Comparison of ENCODE assay signal across 11 cellular contexts in genomic region chr9:116153765-116154333, GRCh38. TPM values are rescaled to one million over a fixed set of nuclear protein-coding genes. Genes with fewer than 3 reads are reported as not detected.
DNase-seq lines count a peak whose midpoint lies in the region; ATAC-seq, FAIRE-seq and TF ChIP-seq lines count a peak whose summit lies in the region.
"Had no signal": no experiment of that assay in that cellular context is flagged by ENCODE, and none has a peak within 500 bp of the region (broad histone marks: within the 10 kb centered on the region; RNA-seq: fewer than 3 reads in every experiment).

A gene with protein sequence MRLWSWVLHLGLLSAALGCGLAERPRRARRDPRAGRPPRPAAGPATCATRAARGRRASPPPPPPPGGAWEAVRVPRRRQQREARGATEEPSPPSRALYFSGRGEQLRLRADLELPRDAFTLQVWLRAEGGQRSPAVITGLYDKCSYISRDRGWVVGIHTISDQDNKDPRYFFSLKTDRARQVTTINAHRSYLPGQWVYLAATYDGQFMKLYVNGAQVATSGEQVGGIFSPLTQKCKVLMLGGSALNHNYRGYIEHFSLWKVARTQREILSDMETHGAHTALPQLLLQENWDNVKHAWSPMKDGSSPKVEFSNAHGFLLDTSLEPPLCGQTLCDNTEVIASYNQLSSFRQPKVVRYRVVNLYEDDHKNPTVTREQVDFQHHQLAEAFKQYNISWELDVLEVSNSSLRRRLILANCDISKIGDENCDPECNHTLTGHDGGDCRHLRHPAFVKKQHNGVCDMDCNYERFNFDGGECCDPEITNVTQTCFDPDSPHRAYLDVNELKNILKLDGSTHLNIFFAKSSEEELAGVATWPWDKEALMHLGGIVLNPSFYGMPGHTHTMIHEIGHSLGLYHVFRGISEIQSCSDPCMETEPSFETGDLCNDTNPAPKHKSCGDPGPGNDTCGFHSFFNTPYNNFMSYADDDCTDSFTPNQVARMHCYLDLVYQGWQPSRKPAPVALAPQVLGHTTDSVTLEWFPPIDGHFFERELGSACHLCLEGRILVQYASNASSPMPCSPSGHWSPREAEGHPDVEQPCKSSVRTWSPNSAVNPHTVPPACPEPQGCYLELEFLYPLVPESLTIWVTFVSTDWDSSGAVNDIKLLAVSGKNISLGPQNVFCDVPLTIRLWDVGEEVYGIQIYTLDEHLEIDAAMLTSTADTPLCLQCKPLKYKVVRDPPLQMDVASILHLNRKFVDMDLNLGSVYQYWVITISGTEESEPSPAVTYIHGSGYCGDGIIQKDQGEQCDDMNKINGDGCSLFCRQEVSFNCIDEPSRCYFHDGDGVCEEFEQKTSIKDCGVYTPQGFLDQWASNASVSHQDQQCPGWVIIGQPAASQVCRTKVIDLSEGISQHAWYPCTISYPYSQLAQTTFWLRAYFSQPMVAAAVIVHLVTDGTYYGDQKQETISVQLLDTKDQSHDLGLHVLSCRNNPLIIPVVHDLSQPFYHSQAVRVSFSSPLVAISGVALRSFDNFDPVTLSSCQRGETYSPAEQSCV (N-terminal part only) (plus strand): TSS chr9:116153791. CDS start chr9:116154173, 382 bp downstream.

- 0 to 1% methylated on average over 18 to 40 of the region's 41 CpGs for WGBS in testis, 2 donors

- no peak for TF ChIP-seq CTCF in colonic mucosa (IDR thresholded peaks at IDR 0.05)
- TF ChIP-seq CTCF in lower lobe of right lung (IDR thresholded peaks at IDR 0.05), result no peak
- no peak for TF ChIP-seq CTCF in testis (IDR thresholded peaks at IDR 0.05)
- no peak for TF ChIP-seq CTCF in D721Med (IDR thresholded peaks at IDR 0.05; ENCODE audit: insufficient read depth, missing control alignments)

- peaks cover 30% of the 10 kb centered on the region for H3K27me3 ChIP-seq in colonic mucosa
- H3K27me3 ChIP-seq in lower lobe of right lung (ENCODE audit: low read depth), result peaks cover 25% of the 10 kb centered on the region
- no peaks in the 10 kb centered on the region for H3K27me3 ChIP-seq in testis

- H3K36me3 ChIP-seq in colonic mucosa, result no peaks in the 10 kb centered on the region
- H3K36me3 ChIP-seq in lower lobe of right lung, result no peaks in the 10 kb centered on the region
- H3K36me3 ChIP-seq in testis (ENCODE audit: low read depth, missing control alignments), result no peaks in the 10 kb centered on the region

- peak within 1 kb of the TSS; percentile 61 to 72 for H3K9ac ChIP-seq in colonic mucosa (ENCODE audit: low read depth in 2 of 2, low read length in 2 of 2)

- H3K4me1 ChIP-seq in colonic mucosa, result no peaks in the 10 kb centered on the region
- peaks cover 17% of the 10 kb centered on the region for H3K4me1 ChIP-seq in lower lobe of right lung
- peaks cover 15% of the 10 kb centered on the region for H3K4me1 ChIP-seq in testis

- DNase-seq in DMS53 (lab: John Stamatoyannopoulos, UW), result peak; percentile 49
- DNase-seq in DMS53 treated with DMSO at 0.1 percent for 48 hours (lab: John Stamatoyannopoulos, UW; ENCODE audit: unreplicated experiment), result no peak
- no peak for DNase-seq in colonic mucosa
- DNase-seq in lower lobe of right lung, result no peak
- DNase-seq in testis, result peak; percentile 24
- DNase-seq in D721Med (ENCODE audit: insufficient read length, low spot score), result no peak
- no peak for DNase-seq in activated CD4-positive, CD25-positive, alpha-beta regulatory T cell treated with anti-CD3 and anti-CD28 coated beads, Interleukin-2, amount 50 U/mL, for 72 hours
- DNase-seq: effector memory CD4-positive, alpha-beta T cell had no signal

- no peak for FAIRE-seq in D721Med (lab: Jason Lieb, UNC)
- FAIRE-seq: A204.1, HTR-8/SVneo had no signal

- intact Hi-C loops in colonic mucosa (cut with DNase I), result loop anchor here (5.0 kb wide), 2 partner anchors 418 to 493 kb away; no protein-coding TSS in a partner anchor
- intact Hi-C loops in lower lobe of right lung (cut with DNase I), result no loop called here
- intact Hi-C loops in testis (cut with DNase I; ENCODE audit: low total_unique reads), result loop anchor here (10.0 kb wide), 1 partner anchor 491 kb away; no protein-coding TSS in a partner anchor

- no peak for TF ChIP-seq POLR2A in testis (IDR thresholded peaks at IDR 0.05)

- ATAC-seq in lower lobe of right lung (no peak), GM18502 (IDR thresholded peaks at IDR 0.05; ENCODE audit: poor library complexity, unreplicated experiment) (no peak)

- H3K4me3 ChIP-seq in colonic mucosa (peak within 1 kb of the TSS; percentile 30), lower lobe of right lung (peak within 1 kb of the TSS; percentile 57), testis (peak within 1 kb of the TSS; percentile 56 to 60)

- H3K27ac ChIP-seq in colonic mucosa (peak within 1 kb of the TSS; percentile 60), lower lobe of right lung (peak within 1 kb of the TSS; percentile 44), testis (peak within 1 kb of the TSS; percentile 36 to 77)

- H3K9me3 ChIP-seq in colonic mucosa, result no peaks in the 10 kb centered on the region
- no peaks in the 10 kb centered on the region for H3K9me3 ChIP-seq in lower lobe of right lung
- H3K9me3 ChIP-seq in testis, result no peaks in the 10 kb centered on the region

RNA-seq across cellular contexts. Expression of the gene that starts here (rescaled TPM):
- total RNA-seq in colonic mucosa (1 to 10 TPM in 1 of 2 donors, under 1 TPM in 1; 0.99 to 1.2 TPM), lower lobe of right lung (2.2 TPM), testis (1 to 10 TPM; 1.9 to 5.1 TPM)
- 4.1 TPM for polyA plus RNA-seq in testis (ENCODE audit: insufficient read depth, low read depth, low replicate concordance)

Comparison
In these comparisons a context has a peak if more than half of its experiments do, and no peak if none do; other contexts are left out.
1. DNase-seq: peak in DMS53 (single experiment) and testis (single experiment); none in DMS53 treated with DMSO at 0.1 percent for 48 hours (single experiment), colonic mucosa (single experiment), lower lobe of right lung (single experiment), D721Med (single experiment) and activated CD4-positive, CD25-positive, alpha-beta regulatory T cell treated with anti-CD3 and anti-CD28 coated beads, Interleukin-2, amount 50 U/mL, for 72 hours (single experiment).
2. Peak in every context shown above with its lines, with median percentiles within 50 percentile points of each other: H3K27ac ChIP-seq and H3K4me3 ChIP-seq.